In the genomic region with DNA sequence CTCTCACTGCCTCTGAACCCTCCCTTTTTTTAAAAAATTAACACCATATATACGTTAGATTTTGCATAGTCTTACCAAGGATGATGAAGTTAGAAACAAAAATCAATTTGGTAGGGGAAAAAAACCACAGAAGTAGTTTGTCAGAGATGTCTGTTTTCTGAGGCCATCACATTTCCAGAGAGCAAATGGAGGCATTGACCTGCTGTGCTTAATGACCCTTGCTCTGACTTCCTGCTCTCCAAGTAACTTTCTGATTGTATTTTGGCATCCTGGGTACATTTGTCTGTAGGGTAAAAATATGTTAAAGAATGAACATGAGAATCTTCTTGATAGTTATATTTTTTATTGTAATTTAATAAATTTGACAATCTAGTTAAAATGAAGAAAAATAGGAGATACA, we compare ENCODE assay signal across 1 cellular context.
TF ChIP-seq lines count a peak whose summit lies in the region.

No MANE protein-coding gene starts in this region.

TF ChIP-seq in HepG2, 621 proteins besides CTCF, POLR2A, EP300 and RAD21 (continued from another document):
- TF ChIP-seq, protein P1, sequence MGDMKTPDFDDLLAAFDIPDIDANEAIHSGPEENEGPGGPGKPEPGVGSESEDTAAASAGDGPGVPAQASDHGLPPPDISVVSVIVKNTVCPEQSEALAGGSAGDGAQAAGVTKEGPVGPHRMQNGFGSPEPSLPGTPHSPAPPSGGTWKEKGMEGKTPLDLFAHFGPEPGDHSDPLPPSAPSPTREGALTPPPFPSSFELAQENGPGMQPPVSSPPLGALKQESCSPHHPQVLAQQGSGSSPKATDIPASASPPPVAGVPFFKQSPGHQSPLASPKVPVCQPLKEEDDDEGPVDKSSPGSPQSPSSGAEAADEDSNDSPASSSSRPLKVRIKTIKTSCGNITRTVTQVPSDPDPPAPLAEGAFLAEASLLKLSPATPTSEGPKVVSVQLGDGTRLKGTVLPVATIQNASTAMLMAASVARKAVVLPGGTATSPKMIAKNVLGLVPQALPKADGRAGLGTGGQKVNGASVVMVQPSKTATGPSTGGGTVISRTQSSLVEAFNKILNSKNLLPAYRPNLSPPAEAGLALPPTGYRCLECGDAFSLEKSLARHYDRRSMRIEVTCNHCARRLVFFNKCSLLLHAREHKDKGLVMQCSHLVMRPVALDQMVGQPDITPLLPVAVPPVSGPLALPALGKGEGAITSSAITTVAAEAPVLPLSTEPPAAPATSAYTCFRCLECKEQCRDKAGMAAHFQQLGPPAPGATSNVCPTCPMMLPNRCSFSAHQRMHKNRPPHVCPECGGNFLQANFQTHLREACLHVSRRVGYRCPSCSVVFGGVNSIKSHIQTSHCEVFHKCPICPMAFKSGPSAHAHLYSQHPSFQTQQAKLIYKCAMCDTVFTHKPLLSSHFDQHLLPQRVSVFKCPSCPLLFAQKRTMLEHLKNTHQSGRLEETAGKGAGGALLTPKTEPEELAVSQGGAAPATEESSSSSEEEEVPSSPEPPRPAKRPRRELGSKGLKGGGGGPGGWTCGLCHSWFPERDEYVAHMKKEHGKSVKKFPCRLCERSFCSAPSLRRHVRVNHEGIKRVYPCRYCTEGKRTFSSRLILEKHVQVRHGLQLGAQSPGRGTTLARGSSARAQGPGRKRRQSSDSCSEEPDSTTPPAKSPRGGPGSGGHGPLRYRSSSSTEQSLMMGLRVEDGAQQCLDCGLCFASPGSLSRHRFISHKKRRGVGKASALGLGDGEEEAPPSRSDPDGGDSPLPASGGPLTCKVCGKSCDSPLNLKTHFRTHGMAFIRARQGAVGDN (CRISPR knock-in tag; IDR thresholded peaks at IDR 0.05): no peak
- TF ChIP-seq ZNF780A (CRISPR knock-in tag; IDR thresholded peaks at IDR 0.05) (no peak), ZNF3 (CRISPR knock-in tag; IDR thresholded peaks at IDR 0.05) (no peak), ZNF432 (CRISPR knock-in tag; IDR thresholded peaks at IDR 0.05; ENCODE audit: borderline replicate concordance) (no peak), TAF15 (IDR thresholded peaks at IDR 0.05; ENCODE audit: low read depth, low read length, poor library complexity, severe bottlenecking) (no peak)
- TF ChIP-seq, protein P2, sequence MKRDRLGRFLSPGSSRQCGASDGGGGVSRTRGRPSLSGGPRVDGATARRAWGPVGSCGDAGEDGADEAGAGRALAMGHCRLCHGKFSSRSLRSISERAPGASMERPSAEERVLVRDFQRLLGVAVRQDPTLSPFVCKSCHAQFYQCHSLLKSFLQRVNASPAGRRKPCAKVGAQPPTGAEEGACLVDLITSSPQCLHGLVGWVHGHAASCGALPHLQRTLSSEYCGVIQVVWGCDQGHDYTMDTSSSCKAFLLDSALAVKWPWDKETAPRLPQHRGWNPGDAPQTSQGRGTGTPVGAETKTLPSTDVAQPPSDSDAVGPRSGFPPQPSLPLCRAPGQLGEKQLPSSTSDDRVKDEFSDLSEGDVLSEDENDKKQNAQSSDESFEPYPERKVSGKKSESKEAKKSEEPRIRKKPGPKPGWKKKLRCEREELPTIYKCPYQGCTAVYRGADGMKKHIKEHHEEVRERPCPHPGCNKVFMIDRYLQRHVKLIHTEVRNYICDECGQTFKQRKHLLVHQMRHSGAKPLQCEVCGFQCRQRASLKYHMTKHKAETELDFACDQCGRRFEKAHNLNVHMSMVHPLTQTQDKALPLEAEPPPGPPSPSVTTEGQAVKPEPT (CRISPR knock-in tag; IDR thresholded peaks at IDR 0.05; ENCODE audit: low read depth): no peak
